1 cellular context compared by ENCODE assay signal in the genomic region with DNA sequence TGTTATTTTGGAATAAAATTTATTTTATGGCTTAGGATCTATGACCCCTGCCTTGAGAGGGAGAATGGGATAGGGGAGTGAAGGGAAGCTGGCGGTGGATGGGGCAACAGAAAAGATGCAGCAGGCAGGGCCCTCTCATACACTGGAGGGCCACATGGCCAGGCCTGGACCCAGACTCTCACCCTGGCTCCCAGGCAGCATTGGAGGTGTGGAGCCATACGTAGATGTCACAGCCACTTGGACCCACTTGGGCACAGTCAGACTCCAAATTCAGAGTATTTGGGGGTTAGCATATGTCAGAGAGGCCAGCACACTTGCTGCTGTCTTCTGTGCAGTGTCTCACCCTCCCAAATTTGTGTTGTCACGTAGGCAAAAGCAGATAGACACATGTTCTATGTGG.
TF ChIP-seq lines count a peak whose summit lies in the region.

No MANE protein-coding gene starts in this region.

TF ChIP-seq in HepG2, 621 proteins besides CTCF, POLR2A, EP300 and RAD21:
- TF ChIP-seq BHLHE40 (IDR thresholded peaks at IDR 0.05; ENCODE audit: low read length) (no peak), JARID2 (CRISPR knock-in tag; IDR thresholded peaks at IDR 0.05; ENCODE audit: insufficient replicate concordance) (no peak), RBFOX2 (IDR thresholded peaks at IDR 0.05; ENCODE audit: low read depth, low read length) (0 out of 2 replicates have a peak, but pooled peaks have one; percentile 46), ZNF674 (CRISPR knock-in tag; IDR thresholded peaks at IDR 0.05; ENCODE audit: low read depth) (no peak)
- TF ChIP-seq, protein P1, sequence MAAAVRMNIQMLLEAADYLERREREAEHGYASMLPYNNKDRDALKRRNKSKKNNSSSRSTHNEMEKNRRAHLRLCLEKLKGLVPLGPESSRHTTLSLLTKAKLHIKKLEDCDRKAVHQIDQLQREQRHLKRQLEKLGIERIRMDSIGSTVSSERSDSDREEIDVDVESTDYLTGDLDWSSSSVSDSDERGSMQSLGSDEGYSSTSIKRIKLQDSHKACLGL (CRISPR knock-in tag; IDR thresholded peaks at IDR 0.05): no peak
